31 cellular contexts compared by ENCODE assay signal in the genomic region with DNA sequence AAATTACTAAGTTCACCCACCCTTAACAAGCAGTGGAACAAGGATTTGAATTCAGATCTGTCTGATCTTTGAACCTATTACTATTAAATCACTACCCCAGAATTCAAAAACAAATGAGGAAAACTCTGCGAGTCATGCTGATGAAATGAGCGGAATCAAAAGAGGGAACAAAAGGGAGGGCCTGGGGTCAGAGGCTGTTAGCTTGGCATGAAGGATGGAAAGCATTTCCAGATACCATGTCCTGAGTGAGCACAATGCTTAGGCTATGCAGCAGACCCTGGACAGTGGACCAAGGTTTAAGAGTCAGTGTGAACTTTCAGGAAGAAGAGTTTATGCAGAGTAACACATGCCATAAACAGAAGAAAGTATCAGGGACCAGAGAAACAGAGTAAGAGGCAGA. TPM values are rescaled to one million over a fixed set of nuclear protein-coding genes. Genes with fewer than 3 reads are reported as not detected.
DNase-seq lines count a peak whose midpoint lies in the region; ATAC-seq and TF ChIP-seq lines count a peak whose summit lies in the region.
"Had no signal": no experiment of that assay in that cellular context is flagged by ENCODE, and none has a peak within 500 bp of the region (broad histone marks: within the 10 kb centered on the region; RNA-seq: fewer than 3 reads in every experiment).

No MANE protein-coding gene starts in this region.

- POLR2A ChIA-PET in OCI-LY7 (lab: Charles Lee): interaction anchor here (0.6 to 2.4 kb wide), 7 partner anchors 8 to 692 kb away, joined by 3 to 7 read pairs (median 4); no protein-coding TSS in a partner anchor

- no peaks in the 10 kb centered on the region for H3K27me3 Mint-ChIP-seq in neural progenitor cell (ENCODE audit: insufficient read depth, low read depth)
- H3K27me3 Mint-ChIP-seq: activated CD4-positive, alpha-beta memory T cell treated with anti-CD3 and anti-CD28 coated beads for 36 hours; effector memory CD8-positive, alpha-beta T cell; memory B cell had no signal

- H3K27me3 ChIP-seq in neural progenitor cell: no peaks in the 10 kb centered on the region
- H3K27me3 ChIP-seq in Karpas-422 (ENCODE audit: low read length): 0 out of 2 replicates have a peak, but pooled peaks cover 2% of the 10 kb centered on the region
- H3K27me3 ChIP-seq: pancreas, stomach, transverse colon had no signal

- H2AFZ ChIP-seq in OCI-LY7 (ENCODE audit: low read length) (0 out of 2 replicates have a peak overlapping the region, but pooled peaks have one; percentile 6), neural progenitor cell (replicated peaks) (peak overlapping the region; percentile 73), Karpas-422 (ENCODE audit: low read length) (no peak overlapping the region)

- DNase-seq in EL (peak; percentile 81), OCI-LY7 (ENCODE audit: low spot score) (no peak), epithelial cell of esophagus (ENCODE audit: low read depth) (peak; percentile 14), neural progenitor cell (ENCODE audit: low spot score) (no peak), putamen (ENCODE audit: low spot score) (no peak), NCI-H1694 (lab: John Stamatoyannopoulos, UW) (no peak), Karpas-422 (no peak)
- DNase-seq in stimulated activated effector memory CD8-positive, alpha-beta T cell treated with anti-CD3 and anti-CD28 coated beads, Interleukin-12 subunit alpha, Interleukin-12 subunit beta, amount 100 ng/mL, for 72 hours (ENCODE audit: low spot score in 2 of 2): no peak
- DNase-seq: activated CD4-positive, alpha-beta memory T cell treated with anti-CD3 and anti-CD28 coated beads for 36 hours; activated CD4-positive, CD25-positive, alpha-beta regulatory T cell; activated naive CD4-positive, alpha-beta T cell treated with Interleukin-2 at 50 U/mL for 16 hours; activated T-cell treated with anti-CD3 and anti-CD28 coated beads, Interleukin-2, amount 50 U/mL, for 1 hour; anterior cingulate cortex; CD8-positive, alpha-beta T cell; DMS53; effector memory CD8-positive, alpha-beta T cell; foreskin melanocyte; KG1; naive B cell; NCI-H1048; NCI-H2081; pancreas; stimulated activated CD4-positive, alpha-beta T cell treated with anti-CD3 and anti-CD28 coated beads, Interleukin-4, amount 100 ng/mL, for 24 hours; stomach; T-helper 9 cell; transverse colon had no signal

- no peak overlapping the region for H3K9ac ChIP-seq in neural progenitor cell
- no peak overlapping the region for H3K9ac ChIP-seq in Karpas-422 (ENCODE audit: low read length)

- H3K4me2 ChIP-seq in OCI-LY7 (ENCODE audit: low read length) (no peak overlapping the region), neural progenitor cell (no peak overlapping the region), Karpas-422 (ENCODE audit: low read depth, low read length, poor library complexity, severe bottlenecking) (no peak overlapping the region)
- H3K4me2 ChIP-seq: smooth muscle cell had no signal

- H3F3A ChIP-seq in neural progenitor cell (ENCODE audit: low read depth): peaks cover 27% of the 10 kb centered on the region

- H3K36me3 Mint-ChIP-seq in neural progenitor cell: no peaks in the 10 kb centered on the region
- no peaks in the 10 kb centered on the region for H3K36me3 Mint-ChIP-seq in stimulated activated effector memory CD8-positive, alpha-beta T cell treated with anti-CD3 and anti-CD28 coated beads, Interleukin-12 subunit alpha, Interleukin-12 subunit beta, amount 100 ng/mL, for 72 hours
- H3K36me3 Mint-ChIP-seq: activated CD4-positive, alpha-beta memory T cell treated with anti-CD3 and anti-CD28 coated beads for 36 hours; CD8-positive, alpha-beta T cell; memory B cell; naive B cell had no signal

- H3K4me1 ChIP-seq in OCI-LY7 (ENCODE audit: insufficient read depth, low read length, poor library complexity, severe bottlenecking) (peaks cover 17% of the 10 kb centered on the region), neural progenitor cell (peaks cover 38% of the 10 kb centered on the region), Karpas-422 (ENCODE audit: low read length) (no peaks in the 10 kb centered on the region)
- H3K4me1 ChIP-seq: pancreas, transverse colon had no signal

- H3K4me1 Mint-ChIP-seq in neural progenitor cell: peaks cover 57% of the 10 kb centered on the region
- no peaks in the 10 kb centered on the region for H3K4me1 Mint-ChIP-seq in stimulated activated effector memory CD8-positive, alpha-beta T cell treated with anti-CD3 and anti-CD28 coated beads, Interleukin-12 subunit alpha, Interleukin-12 subunit beta, amount 100 ng/mL, for 72 hours
- H3K4me1 Mint-ChIP-seq: memory B cell, naive B cell had no signal

- H3K4me3 ChIP-seq in OCI-LY7 (ENCODE audit: low read depth, low read length, poor library complexity, severe bottlenecking) (no peak overlapping the region), epithelial cell of esophagus (ENCODE audit: low read length) (no peak overlapping the region), neural progenitor cell (no peak overlapping the region), Karpas-422 (ENCODE audit: low read length) (no peak overlapping the region)
- H3K4me3 ChIP-seq: pancreas, smooth muscle cell, stomach, transverse colon had no signal

- no peak for TF ChIP-seq CTCF in OCI-LY7 (conservative IDR thresholded peaks at IDR 0.05; ENCODE audit: low read length)
- TF ChIP-seq CTCF in epithelial cell of esophagus (IDR thresholded peaks at IDR 0.05; ENCODE audit: insufficient read depth, low read depth, low read length, missing control alignments): no peak
- no peak for TF ChIP-seq CTCF in neural progenitor cell (IDR thresholded peaks at IDR 0.05)

- no peak overlapping the region for H3K4me3 Mint-ChIP-seq in neural progenitor cell
- H3K4me3 Mint-ChIP-seq in stimulated activated effector memory CD8-positive, alpha-beta T cell treated with anti-CD3 and anti-CD28 coated beads, Interleukin-12 subunit alpha, Interleukin-12 subunit beta, amount 100 ng/mL, for 72 hours: no peak overlapping the region
- H3K4me3 Mint-ChIP-seq: activated CD4-positive, alpha-beta memory T cell treated with anti-CD3 and anti-CD28 coated beads for 36 hours; CD8-positive, alpha-beta T cell; effector memory CD8-positive, alpha-beta T cell; memory B cell; naive B cell had no signal

- no peaks in the 10 kb centered on the region for H3K79me2 ChIP-seq in OCI-LY7 (ENCODE audit: insufficient read depth, low read depth, low read length)
- no peaks in the 10 kb centered on the region for H3K79me2 ChIP-seq in neural progenitor cell (ENCODE audit: low read depth)
- H3K79me2 ChIP-seq in Karpas-422 (ENCODE audit: low read length): no peaks in the 10 kb centered on the region

- no peaks in the 10 kb centered on the region for H3K9me3 Mint-ChIP-seq in neural progenitor cell
- H3K9me3 Mint-ChIP-seq in stimulated activated effector memory CD8-positive, alpha-beta T cell treated with anti-CD3 and anti-CD28 coated beads, Interleukin-12 subunit alpha, Interleukin-12 subunit beta, amount 100 ng/mL, for 72 hours: no peaks in the 10 kb centered on the region
- H3K9me3 Mint-ChIP-seq: activated CD4-positive, alpha-beta memory T cell treated with anti-CD3 and anti-CD28 coated beads for 36 hours; CD8-positive, alpha-beta T cell; effector memory CD8-positive, alpha-beta T cell; memory B cell had no signal

- CTCF ChIA-PET in OCI-LY7 (lab: Charles Lee; ENCODE audit: unreplicated experiment): interaction anchor here (1.2 kb wide), 1 partner anchor 11 kb away, joined by 3 read pairs; no protein-coding TSS in a partner anchor

- H3K9me3 ChIP-seq in OCI-LY7 (ENCODE audit: low read length) (no peaks in the 10 kb centered on the region), neural progenitor cell (ENCODE audit: low read depth) (no peaks in the 10 kb centered on the region), Karpas-422 (ENCODE audit: low read length) (no peaks in the 10 kb centered on the region)
- H3K9me3 ChIP-seq: pancreas, stomach, transverse colon had no signal

- no TSS peak for BruUV-seq in OCI-LY7 (replicated peaks; lab: Mats Ljungman, UMichigan)

- H3K27ac Mint-ChIP-seq in neural progenitor cell: peak overlapping the region; percentile 88
- H3K27ac Mint-ChIP-seq in stimulated activated effector memory CD8-positive, alpha-beta T cell treated with anti-CD3 and anti-CD28 coated beads, Interleukin-12 subunit alpha, Interleukin-12 subunit beta, amount 100 ng/mL, for 72 hours: no peak overlapping the region
- H3K27ac Mint-ChIP-seq: activated CD4-positive, alpha-beta memory T cell treated with anti-CD3 and anti-CD28 coated beads for 36 hours; CD8-positive, alpha-beta T cell; effector memory CD8-positive, alpha-beta T cell; memory B cell; naive B cell had no signal

- ATAC-seq in stimulated activated effector memory CD8-positive, alpha-beta T cell treated with anti-CD3 and anti-CD28 coated beads, Interleukin-12 subunit alpha, Interleukin-12 subunit beta, amount 100 ng/mL, for 72 hours: no peak
- ATAC-seq: CD8-positive, alpha-beta T cell; effector memory CD8-positive, alpha-beta T cell; pancreas had no signal

- H4K20me1 ChIP-seq in OCI-LY7 (ENCODE audit: insufficient read depth, low read length): no peaks in the 10 kb centered on the region
- no peaks in the 10 kb centered on the region for H4K20me1 ChIP-seq in neural progenitor cell (ENCODE audit: low read depth)
- H4K20me1 ChIP-seq in Karpas-422 (ENCODE audit: insufficient read depth, low read depth, low read length): no peaks in the 10 kb centered on the region

- no peaks in the 10 kb centered on the region for H3K36me3 ChIP-seq in OCI-LY7 (ENCODE audit: insufficient read depth, low read length)
- no peaks in the 10 kb centered on the region for H3K36me3 ChIP-seq in neural progenitor cell
- no peaks in the 10 kb centered on the region for H3K36me3 ChIP-seq in Karpas-422 (ENCODE audit: insufficient read depth, low read length)
- H3K36me3 ChIP-seq: pancreas, stomach, transverse colon had no signal

- intact Hi-C loops in OCI-LY7 (cut with micrococcal nuclease; ENCODE audit: unreplicated experiment): no loop called here

- H3K9me2 ChIP-seq in OCI-LY7 (ENCODE audit: insufficient read depth, low read length) (no peaks in the 10 kb centered on the region), Karpas-422 (replicated peaks; ENCODE audit: insufficient read depth, low read length) (no peaks in the 10 kb centered on the region)

- H3K27ac ChIP-seq in OCI-LY7 (ENCODE audit: low read depth, low read length, poor library complexity, severe bottlenecking) (no peak overlapping the region), neural progenitor cell (no peak overlapping the region), Karpas-422 (ENCODE audit: low read length) (no peak overlapping the region)
- H3K27ac ChIP-seq: pancreas, stomach, transverse colon had no signal

RNA-seq across cellular contexts. Expression of a gene that starts 30.5 kb away (rescaled TPM):
- total RNA-seq in OCI-LY7 (2014; rRNA removed; shearing (Covaris generic)): not detected in 2 replicates
- total RNA-seq in OCI-LY7 (2022) (not detected in 2 replicates), neural progenitor cell (ENCODE audit: low replicate concordance) (3.3 and 5.0 TPM in 2 replicates)
- not detected in 2 replicates for total RNA-seq in Karpas-422 (2014; rRNA removed; shearing (Covaris generic); ENCODE audit: low replicate concordance)
- total RNA-seq: activated CD4-positive, alpha-beta memory T cell treated with anti-CD3 and anti-CD28 coated beads for 36 hours; CD8-positive, alpha-beta T cell; H4; kidney epithelial cell; NCI-H460 had no signal

Comparison
In these comparisons a context has a peak if more than half of its experiments do, and no peak if none do; other contexts are left out.
1. DNase-seq: peak in EL (single experiment) and epithelial cell of esophagus (single experiment); none in OCI-LY7 (single experiment), neural progenitor cell (single experiment), stimulated activated effector memory CD8-positive, alpha-beta T cell treated with anti-CD3 and anti-CD28 coated beads, Interleukin-12 subunit alpha, Interleukin-12 subunit beta, amount 100 ng/mL, for 72 hours (0 of 2), putamen (single experiment), NCI-H1694 (single experiment) and Karpas-422 (single experiment).